8 cellular contexts compared by ENCODE assay signal in genomic region chr7:732094-732541, GRCh38. TPM values are rescaled to one million over a fixed set of nuclear protein-coding genes. Genes with fewer than 3 reads are reported as not detected.
DNase-seq lines count a peak whose midpoint lies in the region; ATAC-seq, FAIRE-seq and TF ChIP-seq lines count a peak whose summit lies in the region.

No MANE protein-coding gene starts in this region.

- H4K8ac ChIP-seq in H1 (ENCODE audit: extremely low read depth, insufficient read depth, low read length) = no peak overlapping the region

- H3K23me2 ChIP-seq in H1 (ENCODE audit: low read depth, low read length) = peaks cover 3% of the 10 kb centered on the region; the same call in 1 of the 2 replicates

- peak; percentile 67 to 75 for TF ChIP-seq RAD21 in H1 (IDR thresholded peaks at IDR 0.05 in 1 of 2, conservative IDR thresholded peaks at IDR 0.05 in 1 of 2; ENCODE audit: low read depth in 2 of 2, low read length in 2 of 2)

- H2AK5ac ChIP-seq in H1 (ENCODE audit: low read depth, low read length) = no peak overlapping the region

- no peak overlapping the region for H2BK12ac ChIP-seq in H1 (ENCODE audit: low read depth, low read length)

- H3K27ac ChIP-seq in H1 (ENCODE audit: low read depth, low read length) (no peak overlapping the region), coronary artery (peak overlapping the region in 1 of 2 donors; percentile 0)

- H3K79me2 ChIP-seq in H1 (ENCODE audit: control insufficient read depth in 1 of 2, insufficient read depth in 2 of 2, low read length in 2 of 2) = peaks cover 13 to 86% of the 10 kb centered on the region in 2 experiments

- H3K4me1 ChIP-seq in H1 (replicated peaks in 1 of 4; ENCODE audit: control insufficient read depth in 3 of 4, insufficient read depth in 4 of 4, low read length in 3 of 4) = peaks cover 0 to 12% (median 3%) of the 10 kb centered on the region in 4 experiments; a peak in 5 of 7 replicates

- no peak overlapping the region for H3K14ac ChIP-seq in H1 (ENCODE audit: insufficient read length)

- no peak for TF ChIP-seq POLR2A in H1 (IDR thresholded peaks at IDR 0.05; ENCODE audit: control extremely low read depth in 1 of 2, low read depth in 2 of 2, low read length in 2 of 2)

- no peak overlapping the region; the same call in 1 of the 2 replicates for H2BK5ac ChIP-seq in H1 (ENCODE audit: low read depth, low read length)

- peak; percentile 4 for TF ChIP-seq CTCF in GM10266 (IDR thresholded peaks at IDR 0.05; ENCODE audit: control insufficient read depth, insufficient read depth, low read depth, missing control alignments)
- TF ChIP-seq CTCF in H1 (IDR thresholded peaks at IDR 0.05; ENCODE audit: control extremely low read depth in 1 of 3, insufficient read depth in 1 of 3, low read depth in 1 of 3, low read length in 3 of 3) = peak; percentile 38 to 59 (median 58)
- no peak for TF ChIP-seq CTCF in coronary artery (IDR thresholded peaks at IDR 0.05)

- no peak overlapping the region for H2BK15ac ChIP-seq in H1 (ENCODE audit: low read length)

- H4K5ac ChIP-seq in H1 (ENCODE audit: insufficient read length, low read depth, low read length) = no peak overlapping the region

- no peak overlapping the region for H4K91ac ChIP-seq in H1 (replicated peaks; ENCODE audit: insufficient read length, low read length)

- H2AFZ ChIP-seq in H1 (ENCODE audit: low read length) = no peak overlapping the region

- no peak overlapping the region for H2BK120ac ChIP-seq in H1 (replicated peaks; ENCODE audit: low read depth, low read length)

- ATAC-seq in HG02852 (IDR thresholded peaks at IDR 0.05; ENCODE audit: unreplicated experiment) = no peak
- no peak for ATAC-seq in HG03439 (IDR thresholded peaks at IDR 0.05; ENCODE audit: unreplicated experiment)

- H2BK20ac ChIP-seq in H1 (ENCODE audit: low read length) = no peak overlapping the region

- H3K9ac ChIP-seq in H1 (replicated peaks in 1 of 4; ENCODE audit: extremely low read depth in 1 of 4, low read depth in 3 of 4, low read length in 3 of 4) = no peak overlapping the region; a peak in 1 of 7 replicates

- H3K27me3 ChIP-seq in H1 (replicated peaks in 1 of 4; ENCODE audit: control insufficient read depth in 3 of 4, extremely low read depth in 1 of 4, insufficient read depth in 3 of 4, low read length in 3 of 4) = no peaks in the 10 kb centered on the region

- H3K4me2 ChIP-seq in H1 (ENCODE audit: insufficient read depth in 1 of 2, low read depth in 2 of 2, low read length in 2 of 2) = no peak overlapping the region

- H3K9me3 ChIP-seq in H1 (ENCODE audit: insufficient read depth in 2 of 2, low read depth in 1 of 2, low read length in 1 of 2) = peaks cover 9 to 16% of the 10 kb centered on the region in 2 experiments; a peak in 3 of 4 replicates

- CTCF ChIA-PET in H1 (lab: Charles Lee; ENCODE audit: partially characterized antibody) = interaction anchor here (0.7 to 2.1 kb wide), 10 partner anchors 10 to 410 kb away, joined by 3 to 11 read pairs (median 3); no protein-coding TSS in a partner anchor

- H4K20me1 ChIP-seq in H1 (replicated peaks in 1 of 2; ENCODE audit: control insufficient read depth in 1 of 2, insufficient read depth in 2 of 2, low read length in 2 of 2) = peaks cover 2 to 5% of the 10 kb centered on the region in 2 experiments

- DNase-seq in GM10266 (ENCODE audit: extremely low spot score) (no peak), NCI-H460 (ENCODE audit: extremely low read depth, low read depth) (peak; percentile 7), H1 (ENCODE audit: low read depth in 1 of 2, low spot score in 2 of 2) (no peak), non-pigmented ciliary epithelial cell (ENCODE audit: low read depth) (peak; percentile 10), nucleus accumbens (lab: John Stamatoyannopoulos, UW) (no peak), coronary artery (ENCODE audit: low spot score) (no peak)

- H3K23ac ChIP-seq in H1 (ENCODE audit: insufficient read length) = no peak overlapping the region

- FAIRE-seq in H1 (lab: Jason Lieb, UNC) = no peak

- WGBS in H1 (ENCODE audit: extremely low coverage in 1 of 2, insufficient coverage in 1 of 2, insufficient read length in 1 of 2, insufficient replicate concordance in 2 of 2, low coverage in 1 of 2, low lambda C conversion rate in 2 of 2, missing lambda C conversion rate in 1 of 2), 2 experiments = 86% methylated on average over 14 of the region's 17 CpGs; no CpG with 5 or more reads in 1 of the 2 experiments

- H3K4me3 ChIP-seq in H1 (ENCODE audit: extremely low read depth in 1 of 4, insufficient read depth in 2 of 4, low read depth in 3 of 4, low read length in 4 of 4) (no peak overlapping the region), coronary artery (no peak overlapping the region)

- POLR2A ChIA-PET in H1 (lab: Charles Lee; ENCODE audit: partially characterized antibody) = interaction anchor here (1.7 kb wide), 1 partner anchor 9 kb away, joined by 7 read pairs; no protein-coding TSS in a partner anchor

- H3K36me3 ChIP-seq in H1 (ENCODE audit: control insufficient read depth in 2 of 4, insufficient read depth in 4 of 4, low read length in 3 of 4) = peaks cover 0 to 23% (median 17%) of the 10 kb centered on the region in 4 experiments; a peak in 6 of 8 replicates

- H3K18ac ChIP-seq in H1 (ENCODE audit: extremely low read depth, low read length) = no peak overlapping the region

- no peak overlapping the region for H3K56ac ChIP-seq in H1 (replicated peaks; ENCODE audit: insufficient read length, low read depth, low read length)

- no peak overlapping the region for H3K4ac ChIP-seq in H1 (replicated peaks; ENCODE audit: insufficient read length, low read depth, low read length)

- TF ChIP-seq EP300 in H1 (IDR thresholded peaks at IDR 0.05; ENCODE audit: borderline replicate concordance in 1 of 2, low read depth in 2 of 2, low read length in 2 of 2) = no peak

- H3K79me1 ChIP-seq in H1 (ENCODE audit: low read depth, low read length) = peaks cover 16% of the 10 kb centered on the region

TF ChIP-seq in H1, 55 proteins besides CTCF, POLR2A, EP300 and RAD21:
- TF ChIP-seq TCF12 (IDR thresholded peaks at IDR 0.05; ENCODE audit: low read depth, low read length) = no peak
- no peak for TF ChIP-seq PHF8 (conservative IDR thresholded peaks at IDR 0.05; ENCODE audit: low read depth, low read length)
- TF ChIP-seq CEBPB (IDR thresholded peaks at IDR 0.05; ENCODE audit: low read depth, low read length) = no peak
- no peak for TF ChIP-seq EZH2 (IDR thresholded peaks at IDR 0.05; ENCODE audit: low read depth, low read length, severe bottlenecking)
- TF ChIP-seq SP1 (IDR thresholded peaks at IDR 0.05; ENCODE audit: low read depth, low read length) = no peak
- no peak for TF ChIP-seq EGR1 (IDR thresholded peaks at IDR 0.05; ENCODE audit: borderline replicate concordance, low read depth, low read length)
- TF ChIP-seq TAF1 (IDR thresholded peaks at IDR 0.05; ENCODE audit: low read depth, low read length) = no peak
- no peak for TF ChIP-seq TBP (IDR thresholded peaks at IDR 0.05; ENCODE audit: low read depth, low read length)
- no peak for TF ChIP-seq BCL11A (IDR thresholded peaks at IDR 0.05; ENCODE audit: low read depth in 2 of 2, low read length in 2 of 2)
- TF ChIP-seq CREB1 (IDR thresholded peaks at IDR 0.05) = no peak
- no peak for TF ChIP-seq SP2 (IDR thresholded peaks at IDR 0.05; ENCODE audit: low read length)
- no peak for TF ChIP-seq RXRA (IDR thresholded peaks at IDR 0.05; ENCODE audit: insufficient read depth, low read depth, low read length)
- no peak for TF ChIP-seq POU5F1 (IDR thresholded peaks at IDR 0.05; ENCODE audit: low read depth, low read length)
- TF ChIP-seq KDM5A (IDR thresholded peaks at IDR 0.05; ENCODE audit: low read length) = no peak

RNA-seq across cellular contexts. Expression of gene PRKAR1B, which starts 5.0 kb away (rescaled TPM):
- 7.4 and 8.7 TPM in 2 replicates for total RNA-seq in NCI-H460 (2014; rRNA removed; shearing (Covaris generic))
- 7.7 and 22.7 TPM in 2 replicates for polyA plus RNA-seq in NCI-H460 (2014; cell fraction: nucleus; rRNA removed)
- 55.7 and 58.0 TPM in 2 replicates for total RNA-seq in H1 (2021; fragmentation: NEBNext Ultra II Directional; extraction: Animal tissue kit (Norgen Biotek cat#: 25700))
- polyA plus RNA-seq in H1 (2011; rRNA removed) = 12.3 and 23.2 TPM in 2 replicates
- 25.3 TPM for polyA plus RNA-seq in H1 (2011; cell fraction: cytosol; rRNA removed)
- polyA plus RNA-seq in H1 (2011; cell fraction: nucleus; rRNA removed) = 30.8 TPM
- 43.9 to 55.5 TPM (median 53.2 TPM) in 4 replicates for polyA plus RNA-seq in H1 (2012, experiment 1 of 2)
- polyA plus RNA-seq in H1 (2012, experiment 2 of 2) = 35.0 TPM
- 18.5 TPM for polyA plus RNA-seq in H1 (2013, experiment 1 of 2)
- 19.0 TPM for polyA plus RNA-seq in H1 (2013, experiment 2 of 2)
- 43.0 and 43.2 TPM in 2 replicates for polyA minus RNA-seq in H1 (2011; rRNA and poly(A)+ RNA removed)
- 28.6 TPM for polyA minus RNA-seq in H1 (2011; cell fraction: cytosol; rRNA and poly(A)+ RNA removed)
- 22.1 TPM for polyA minus RNA-seq in H1 (2011; cell fraction: nucleus; rRNA and poly(A)+ RNA removed)

RNA-seq across cellular contexts. Expression of gene DNAAF5, which starts 5.6 kb away (rescaled TPM):
- total RNA-seq in NCI-H460 (2014; rRNA removed; shearing (Covaris generic)) = 37.1 and 41.5 TPM in 2 replicates
- 49.8 and 64.4 TPM in 2 replicates for polyA plus RNA-seq in NCI-H460 (2014; cell fraction: nucleus; rRNA removed)
- 55.1 and 56.5 TPM in 2 replicates for total RNA-seq in H1 (2021; fragmentation: NEBNext Ultra II Directional; extraction: Animal tissue kit (Norgen Biotek cat#: 25700))
- 95.9 and 164 TPM in 2 replicates for polyA plus RNA-seq in H1 (2011; rRNA removed)
- polyA plus RNA-seq in H1 (2011; cell fraction: cytosol; rRNA removed) = 46.8 TPM
- polyA plus RNA-seq in H1 (2011; cell fraction: nucleus; rRNA removed) = 73.5 TPM
- polyA plus RNA-seq in H1 (2012, experiment 1 of 2) = 34.1 to 57.9 TPM (median 53.4 TPM) in 4 replicates
- 45.5 TPM for polyA plus RNA-seq in H1 (2012, experiment 2 of 2)
- 33.9 TPM for polyA plus RNA-seq in H1 (2013, experiment 1 of 2)
- 34.7 TPM for polyA plus RNA-seq in H1 (2013, experiment 2 of 2)
- polyA minus RNA-seq in H1 (2011; rRNA and poly(A)+ RNA removed) = 50.1 and 75.3 TPM in 2 replicates
- 44.4 TPM for polyA minus RNA-seq in H1 (2011; cell fraction: cytosol; rRNA and poly(A)+ RNA removed)
- 43.4 TPM for polyA minus RNA-seq in H1 (2011; cell fraction: nucleus; rRNA and poly(A)+ RNA removed)

Comparison
In these comparisons a context has a peak if more than half of its experiments do, and no peak if none do; other contexts are left out.
1. DNase-seq: peak in NCI-H460 (single experiment) and non-pigmented ciliary epithelial cell (single experiment); none in GM10266 (single experiment), H1 (0 of 2), nucleus accumbens (0 of 56) and coronary artery (single experiment).